ENCODE assay signal across 1 cellular context in genomic region chr17:29124135-29124930, GRCh38.
TF ChIP-seq lines count a peak whose summit lies in the region.

No MANE protein-coding gene starts in this region.

TF ChIP-seq in HepG2, 621 proteins besides CTCF, POLR2A, EP300 and RAD21 (continued from another document):
- TF ChIP-seq ZBTB40 (IDR thresholded peaks at IDR 0.05) (no peak), ZBTB40 (CRISPR knock-in tag; IDR thresholded peaks at IDR 0.05) (no peak), AGO2 (optimal IDR thresholded peaks at IDR 0.05; ENCODE audit: low read depth, low read length) (peak; percentile 38), ZNF687 (CRISPR knock-in tag; IDR thresholded peaks at IDR 0.05) (peak; percentile 24; the same call in 1 of the 2 replicates), ZNF777 (CRISPR knock-in tag; IDR thresholded peaks at IDR 0.05) (no peak), SMC3 (IDR thresholded peaks at IDR 0.05; ENCODE audit: low read length) (peak; percentile 73), KDM6A (CRISPR knock-in tag; IDR thresholded peaks at IDR 0.05; ENCODE audit: low read depth) (no peak), ZNF296 (CRISPR knock-in tag; conservative IDR thresholded peaks at IDR 0.05) (no peak), KLF9 (CRISPR knock-in tag; IDR thresholded peaks at IDR 0.05; ENCODE audit: low read depth) (no peak), THAP8 (CRISPR knock-in tag; IDR thresholded peaks at IDR 0.05; ENCODE audit: borderline replicate concordance) (no peak)
- TF ChIP-seq, protein P1, sequence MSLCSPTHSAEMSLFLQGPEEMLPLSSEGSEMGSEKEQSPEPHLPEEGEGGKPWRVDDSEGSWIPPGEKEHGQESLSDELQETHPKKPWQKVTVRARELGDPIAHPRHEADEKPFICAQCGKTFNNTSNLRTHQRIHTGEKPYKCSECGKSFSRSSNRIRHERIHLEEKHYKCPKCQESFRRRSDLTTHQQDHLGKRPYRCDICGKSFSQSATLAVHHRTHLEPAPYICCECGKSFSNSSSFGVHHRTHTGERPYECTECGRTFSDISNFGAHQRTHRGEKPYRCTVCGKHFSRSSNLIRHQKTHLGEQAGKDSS (CRISPR knock-in tag; IDR thresholded peaks at IDR 0.05; ENCODE audit: borderline replicate concordance, low read depth), result no peak
